In the genomic region with DNA sequence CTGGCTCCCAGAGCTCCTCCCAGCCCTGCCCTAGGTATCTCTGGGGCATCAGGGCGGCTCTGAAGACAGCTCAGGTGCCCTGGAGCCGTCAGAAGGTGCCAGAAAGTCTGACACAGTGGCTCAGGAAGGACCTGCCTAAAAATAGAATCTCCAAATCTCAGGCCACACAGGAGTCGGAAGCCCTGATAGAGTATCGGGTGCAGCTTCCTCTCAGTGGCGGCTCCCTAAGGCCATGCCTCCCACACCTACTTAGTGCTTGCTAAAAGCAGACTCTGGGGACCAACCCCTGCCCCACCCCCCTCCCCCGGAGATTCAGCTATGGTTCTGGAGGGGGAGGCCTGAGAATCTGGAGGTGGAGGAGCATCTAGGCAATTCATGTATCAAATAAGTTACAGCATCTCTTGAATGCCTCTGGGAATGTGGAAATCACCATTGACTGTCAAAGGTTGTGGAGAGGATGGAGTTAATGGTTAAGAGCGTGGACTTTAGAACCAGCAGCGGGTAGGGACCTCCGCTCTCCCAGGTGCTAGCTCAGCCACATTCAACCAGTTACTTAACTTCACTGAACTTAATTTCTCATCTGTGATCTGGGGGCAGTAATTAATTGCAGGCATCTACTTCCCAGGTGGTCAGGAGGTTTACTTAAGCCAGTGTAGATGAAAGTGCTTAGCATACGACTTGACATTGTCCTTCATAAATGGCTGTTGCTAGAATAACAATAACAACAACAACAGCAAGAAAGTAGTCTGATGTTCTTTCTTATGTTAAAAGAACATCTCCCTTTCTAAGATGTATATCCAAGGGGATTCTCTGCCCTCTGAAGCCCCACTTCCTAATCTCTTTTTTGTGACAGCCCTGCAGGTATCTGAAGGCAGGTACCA, we compare ENCODE assay signal across 11 cellular contexts. TPM values are rescaled to one million over a fixed set of nuclear protein-coding genes. Genes with fewer than 3 reads are reported as not detected.
A peak's percentile ranks its signal among the peaks of the same experiment; 100 is the strongest.
DNase-seq lines count a peak whose midpoint lies in the region; TF ChIP-seq lines count a peak whose summit lies in the region.
"Had no signal": no experiment of that assay in that cellular context is flagged by ENCODE, and none has a peak within 500 bp of the region (broad histone marks: within the 10 kb centered on the region; RNA-seq: fewer than 3 reads in every experiment).

No MANE protein-coding gene starts in this region.

- TF ChIP-seq CTCF in OCI-LY7 (conservative IDR thresholded peaks at IDR 0.05; ENCODE audit: low read length): no peak

- DNase-seq in stimulated activated CD4-positive, alpha-beta T cell treated with anti-CD3 and anti-CD28 coated beads, Interleukin-1b, Interleukin-23, amount 100 ng/mL, for 48 hours: peak; percentile 8
- no peak for DNase-seq in stimulated activated CD4-positive, alpha-beta T cell treated with anti-CD3 and anti-CD28 coated beads, Interleukin-4, amount 100 ng/mL, for 24 hours
- DNase-seq in SW480 (ENCODE audit: low spot score) (peak; percentile 15), iPS DF 4.7 (ENCODE audit: extremely low read depth, low spot score) (peak; percentile 71), NCI-H2171 treated with DMSO at 0.1 percent for 48 hours (lab: John Stamatoyannopoulos, UW) (no peak), pons (ENCODE audit: low spot score) (no peak), HCEC 1CT (no peak), OCI-LY7 (ENCODE audit: low spot score) (no peak)
- DNase-seq: activated CD4-positive, alpha-beta T cell treated with anti-CD3 and anti-CD28 coated beads, Interleukin-2, amount 50 U/mL, for 4 hours; NCI-H146 had no signal

- no peaks in the 10 kb centered on the region for H3K4me1 ChIP-seq in OCI-LY7 (ENCODE audit: insufficient read depth, low read length, poor library complexity, severe bottlenecking)

- CTCF ChIA-PET in OCI-LY7 (lab: Charles Lee; ENCODE audit: unreplicated experiment): no interaction called here

- no TSS peak for BruUV-seq in OCI-LY7 (replicated peaks; lab: Mats Ljungman, UMichigan)

- POLR2A ChIA-PET in OCI-LY7 (lab: Charles Lee): no interaction called here

- no peak overlapping the region for H3K4me3 ChIP-seq in OCI-LY7 (ENCODE audit: low read depth, low read length, poor library complexity, severe bottlenecking)

- H3K79me2 ChIP-seq in OCI-LY7 (ENCODE audit: insufficient read depth, low read depth, low read length): no peaks in the 10 kb centered on the region

- no peak overlapping the region for H3K27ac ChIP-seq in OCI-LY7 (ENCODE audit: low read depth, low read length, poor library complexity, severe bottlenecking)
- H3K27ac ChIP-seq: C4-2B had no signal

- no peaks in the 10 kb centered on the region for H4K20me1 ChIP-seq in OCI-LY7 (ENCODE audit: insufficient read depth, low read length)

- H2AFZ ChIP-seq in OCI-LY7 (ENCODE audit: low read length): no peak overlapping the region

- intact Hi-C loops in OCI-LY7 (cut with micrococcal nuclease; ENCODE audit: unreplicated experiment): no loop called here

- H3K9me2 ChIP-seq in OCI-LY7 (ENCODE audit: insufficient read depth, low read length): no peaks in the 10 kb centered on the region

- no peak overlapping the region for H3K4me2 ChIP-seq in OCI-LY7 (ENCODE audit: low read length)

- H3K36me3 ChIP-seq in OCI-LY7 (ENCODE audit: insufficient read depth, low read length): no peaks in the 10 kb centered on the region

- no peaks in the 10 kb centered on the region for H3K9me3 ChIP-seq in OCI-LY7 (ENCODE audit: low read length)

RNA-seq across cellular contexts. Expression of a gene that starts 38.6 kb away (rescaled TPM):
- 8.4 and 11.7 TPM in 2 replicates for total RNA-seq in OCI-LY7 (2014; rRNA removed; shearing (Covaris generic))
- 18.1 and 22.3 TPM in 2 replicates for total RNA-seq in OCI-LY7 (2022)

Comparison
In these comparisons a context has a peak if more than half of its experiments do, and no peak if none do; other contexts are left out.
1. DNase-seq: peak in stimulated activated CD4-positive, alpha-beta T cell treated with anti-CD3 and anti-CD28 coated beads, Interleukin-1b, Interleukin-23, amount 100 ng/mL, for 48 hours (single experiment), SW480 (single experiment) and iPS DF 4.7 (single experiment); none in stimulated activated CD4-positive, alpha-beta T cell treated with anti-CD3 and anti-CD28 coated beads, Interleukin-4, amount 100 ng/mL, for 24 hours (single experiment), NCI-H2171 treated with DMSO at 0.1 percent for 48 hours (single experiment), pons (single experiment), HCEC 1CT (single experiment) and OCI-LY7 (single experiment).